ENCODE assay signal across 20 cellular contexts in the genomic region with DNA sequence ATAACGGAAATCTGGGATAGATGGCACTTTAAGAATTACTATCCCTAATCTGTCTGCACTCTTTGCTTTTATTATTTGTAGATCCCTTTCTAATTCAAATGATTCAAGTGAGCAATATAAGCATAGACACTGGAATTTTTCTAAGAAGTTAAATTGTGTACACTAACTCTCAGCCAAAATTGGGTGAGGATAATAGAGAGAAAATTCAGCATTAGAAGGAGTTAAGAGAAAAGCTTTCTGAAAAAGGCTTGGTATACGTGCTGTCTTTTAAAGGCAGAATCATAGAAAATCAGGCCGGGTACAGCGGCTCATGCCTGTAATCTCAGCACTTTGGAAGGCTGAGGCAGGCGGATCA. TPM values are rescaled to one million over a fixed set of nuclear protein-coding genes. Genes with fewer than 3 reads are reported as not detected.
DNase-seq lines count a peak whose midpoint lies in the region; ATAC-seq and TF ChIP-seq lines count a peak whose summit lies in the region.
"Had no signal": no experiment of that assay in that cellular context is flagged by ENCODE, and none has a peak within 500 bp of the region (broad histone marks: within the 10 kb centered on the region; RNA-seq: fewer than 3 reads in every experiment).

No MANE protein-coding gene starts in this region.

- H3K4me1 Mint-ChIP-seq in CD4-positive, alpha-beta T cell (ENCODE audit: low read depth), result peaks cover 17% of the 10 kb centered on the region
- H3K4me1 Mint-ChIP-seq in activated T-helper 17 cell treated with anti-CD3 and anti-CD28 coated beads, Interleukin-2, amount 50 U/mL, for 72 hours, result peaks cover 3% of the 10 kb centered on the region
- H3K4me1 Mint-ChIP-seq in naive B cell, result peaks cover 6 to 14% (median 12%) of the 10 kb centered on the region in 3 donors

- no peaks in the 10 kb centered on the region for H3K36me3 ChIP-seq in HUES6 (ENCODE audit: control insufficient read depth, insufficient read depth, low read length)
- H3K36me3 ChIP-seq: BLaER1 had no signal

- no peak for ATAC-seq in CD4-positive, alpha-beta T cell (ENCODE audit: poor library complexity)
- no peak for ATAC-seq in activated T-helper 17 cell treated with anti-CD3 and anti-CD28 coated beads, Interleukin-2, amount 50 U/mL, for 72 hours (replicated peaks)
- ATAC-seq in naive B cell (ENCODE audit: low read depth in 2 of 2) (no peak), GM21529 (IDR thresholded peaks at IDR 0.05; ENCODE audit: unreplicated experiment) (no peak), HG03025 (IDR thresholded peaks at IDR 0.05; ENCODE audit: low FRiP score, unreplicated experiment) (no peak)
- ATAC-seq: CD8-positive, alpha-beta T cell had no signal

- intact Hi-C loops in CD4-positive, alpha-beta T cell (cut with DNase I, micrococcal nuclease), result no loop called here

- H3K36me3 Mint-ChIP-seq in CD4-positive, alpha-beta T cell (ENCODE audit: low read depth), result peaks cover 61% of the 10 kb centered on the region
- H3K36me3 Mint-ChIP-seq in activated T-helper 17 cell treated with anti-CD3 and anti-CD28 coated beads, Interleukin-2, amount 50 U/mL, for 72 hours (ENCODE audit: low read depth), result peaks cover 38% of the 10 kb centered on the region
- peaks cover 12 to 37% of the 10 kb centered on the region in 2 donors for H3K36me3 Mint-ChIP-seq in naive B cell

- no peaks in the 10 kb centered on the region for H3K9me3 Mint-ChIP-seq in CD4-positive, alpha-beta T cell
- no peaks in the 10 kb centered on the region for H3K9me3 Mint-ChIP-seq in activated T-helper 17 cell treated with anti-CD3 and anti-CD28 coated beads, Interleukin-2, amount 50 U/mL, for 72 hours
- peaks cover 0 to 5% (median 0%) of the 10 kb centered on the region in 7 donors for H3K9me3 Mint-ChIP-seq in naive B cell
- H3K9me3 Mint-ChIP-seq: CD8-positive, alpha-beta T cell; IgD-negative memory B cell had no signal

- H3K27me3 Mint-ChIP-seq in CD4-positive, alpha-beta T cell, result no peaks in the 10 kb centered on the region
- H3K27me3 Mint-ChIP-seq in activated T-helper 17 cell treated with anti-CD3 and anti-CD28 coated beads, Interleukin-2, amount 50 U/mL, for 72 hours, result no peaks in the 10 kb centered on the region
- no peaks in the 10 kb centered on the region for H3K27me3 Mint-ChIP-seq in naive B cell
- H3K27me3 Mint-ChIP-seq: IgD-negative memory B cell had no signal

- H3K9me3 ChIP-seq in CD4-positive, alpha-beta T cell (ENCODE audit: control insufficient read depth, low read length), result no peaks in the 10 kb centered on the region
- H3K9me3 ChIP-seq in HUES6 (ENCODE audit: control insufficient read depth, insufficient read depth, low read depth, low read length), result no peaks in the 10 kb centered on the region
- H3K9me3 ChIP-seq: BLaER1 had no signal

- H3K4me3 ChIP-seq in HUES6 (ENCODE audit: low read depth, low read length), result no peak overlapping the region
- H3K4me3 ChIP-seq: BLaER1 had no signal

- H3K27ac Mint-ChIP-seq in CD4-positive, alpha-beta T cell, result peak overlapping the region; percentile 41
- H3K27ac Mint-ChIP-seq in activated T-helper 17 cell treated with anti-CD3 and anti-CD28 coated beads, Interleukin-2, amount 50 U/mL, for 72 hours, result peak overlapping the region; percentile 76
- H3K27ac Mint-ChIP-seq in naive B cell, result peak overlapping the region in 5 of 6 donors; percentile 8 to 84 (median 71)
- H3K27ac Mint-ChIP-seq: CD14-positive monocyte had no signal

- no peak overlapping the region for H3K9ac ChIP-seq in HUES6 (ENCODE audit: low read length)
- H3K9ac ChIP-seq: BLaER1 had no signal

- H3K4me3 Mint-ChIP-seq in CD4-positive, alpha-beta T cell, result no peak overlapping the region
- no peak overlapping the region for H3K4me3 Mint-ChIP-seq in activated T-helper 17 cell treated with anti-CD3 and anti-CD28 coated beads, Interleukin-2, amount 50 U/mL, for 72 hours
- peak overlapping the region in 1 of 8 donors; percentile 41 for H3K4me3 Mint-ChIP-seq in naive B cell
- H3K4me3 Mint-ChIP-seq: CD14-positive monocyte; CD8-positive, alpha-beta T cell; IgD-negative memory B cell had no signal

- no peaks in the 10 kb centered on the region for H3K27me3 ChIP-seq in CD4-positive, alpha-beta T cell (ENCODE audit: control insufficient read depth, insufficient read depth, low read length)
- no peaks in the 10 kb centered on the region for H3K27me3 ChIP-seq in HUES6 (ENCODE audit: control insufficient read depth, insufficient read depth, low read length)
- H3K27me3 ChIP-seq: BLaER1 had no signal

- no peak for TF ChIP-seq CTCF in CD4-positive, alpha-beta T cell (IDR thresholded peaks at IDR 0.05)

- DNase-seq in CD4-positive, alpha-beta T cell, result no peak
- DNase-seq in naive B cell, result no peak
- no peak for DNase-seq in hypothalamus (lab: John Stamatoyannopoulos, UW)
- DNase-seq in foreskin melanocyte, result no peak
- DNase-seq: 8988T; Calu3; CD8-positive, alpha-beta T cell; DMS79 treated with DMSO at 0.1 percent for 48 hours; GF-D8; GOT3; H7; KBM-7 had no signal

- no peak overlapping the region for H3K27ac ChIP-seq in CD4-positive, alpha-beta T cell (ENCODE audit: low read depth, low read length)
- H3K27ac ChIP-seq in HUES6 (ENCODE audit: low read depth, low read length), result 0 out of 2 replicates have a peak overlapping the region, but pooled peaks have one; percentile 49
- H3K27ac ChIP-seq: BLaER1, HL-60 had no signal

- H3K4me1 ChIP-seq in HUES6 (ENCODE audit: control insufficient read depth, insufficient read depth, low read length), result peaks cover 3% of the 10 kb centered on the region; the same call in 1 of the 2 replicates

- CTCF ChIA-PET in CD4-positive, alpha-beta T cell (lab: Charles Lee), result no interaction called here

- POLR2A ChIA-PET in CD4-positive, alpha-beta T cell (lab: Charles Lee), result no interaction called here

RNA-seq across cellular contexts. Expression of a gene that starts 57.1 kb away (rescaled TPM):
- total RNA-seq in CD4-positive, alpha-beta T cell, result 10 to 100 TPM; 23.5 to 27.5 TPM
- 10 to 100 TPM; 39.4 to 46.3 TPM for total RNA-seq in activated T-helper 17 cell treated with anti-CD3 and anti-CD28 coated beads, Interleukin-2, amount 50 U/mL, for 72 hours
- 10 to 100 TPM in 2 of 6 donors, 1 to 10 TPM in 3, not detected in 1; 6.5 to 20.8 (median 7.8) TPM for polyA plus RNA-seq in naive B cell (ENCODE audit: low read depth in 6 of 6)
